In genomic region chr1:93345633-93346471, GRCh38 we compare ENCODE assay signal across 1 cellular context.
TF ChIP-seq lines count a peak whose summit lies in the region.

Gene DR1 (plus strand): TSS chr1:93345907. CDS start chr1:93346646, 739 bp downstream.

TF ChIP-seq in liver, 16 proteins besides CTCF, POLR2A, EP300 and RAD21 (continued from another document):
- TF ChIP-seq FOXA1 (IDR thresholded peaks at IDR 0.05): peak; percentile 27
- TF ChIP-seq SP1 (IDR thresholded peaks at IDR 0.05): peak; percentile 71
- peak; percentile 30 to 52 for TF ChIP-seq RXRA (IDR thresholded peaks at IDR 0.05)
